27 cellular contexts compared by ENCODE assay signal in genomic region chr2:9958057-9958456, GRCh38.
"Had no signal": no experiment of that assay in that cellular context is flagged by ENCODE, and none has a peak within 500 bp of the region (broad histone marks: within the 10 kb centered on the region; RNA-seq: fewer than 3 reads in every experiment).

No MANE protein-coding gene starts in this region.

- H3K4me1 ChIP-seq: gastrocnemius medialis, left ventricle myocardium inferior had no signal

- H3K4me3 ChIP-seq: coronary artery, dorsolateral prefrontal cortex, esophagus squamous epithelium, gastrocnemius medialis, heart right ventricle, left ventricle myocardium inferior, lower lobe of right lung, mucosa of descending colon had no signal

- FAIRE-seq: colon, endothelial cell of umbilical vein had no signal

- H3K36me3 ChIP-seq: gastrocnemius medialis, left ventricle myocardium inferior, lower lobe of right lung had no signal

- H3K27ac Mint-ChIP-seq: immature natural killer cell, mesothelial cell of epicardium, naive B cell had no signal

- H3K27me3 ChIP-seq: dorsolateral prefrontal cortex, esophagus squamous epithelium, gastrocnemius medialis had no signal

- H3K9me3 ChIP-seq: esophagus squamous epithelium, gastrocnemius medialis, heart right ventricle, left ventricle myocardium inferior, lower lobe of right lung, mucosa of descending colon had no signal

- H3K9me3 Mint-ChIP-seq: immature natural killer cell, mesothelial cell of epicardium, naive B cell had no signal

- ATAC-seq: esophagus mucosa, gastrocnemius medialis, heart right ventricle, left cardiac atrium, lower lobe of right lung, mucosa of descending colon had no signal

- H3K4me3 Mint-ChIP-seq: immature natural killer cell, mesothelial cell of epicardium, naive B cell had no signal

- H3K27ac ChIP-seq: coronary artery, dorsolateral prefrontal cortex, esophagus squamous epithelium, gastrocnemius medialis, heart right ventricle, left ventricle myocardium inferior, lower lobe of right lung had no signal

- DNase-seq: cerebellar nuclear complex; dermis blood vessel endothelial cell; dorsolateral prefrontal cortex; effector CD4-positive, alpha-beta T cell; effector memory CD4-positive, alpha-beta T cell; erythroblast; esophagus squamous epithelium; foreskin fibroblast; foreskin melanocyte; gastrocnemius medialis; glutamatergic neuron; head of caudate nucleus; heart right ventricle; hippocampal formation; immature natural killer cell; islet precursor cell; left cardiac atrium; left ventricle myocardium inferior; lower lobe of right lung; mesenchymal stem cell; mucosa of descending colon; naive B cell had no signal
